ENCODE assay signal across 13 cellular contexts in the genomic region with DNA sequence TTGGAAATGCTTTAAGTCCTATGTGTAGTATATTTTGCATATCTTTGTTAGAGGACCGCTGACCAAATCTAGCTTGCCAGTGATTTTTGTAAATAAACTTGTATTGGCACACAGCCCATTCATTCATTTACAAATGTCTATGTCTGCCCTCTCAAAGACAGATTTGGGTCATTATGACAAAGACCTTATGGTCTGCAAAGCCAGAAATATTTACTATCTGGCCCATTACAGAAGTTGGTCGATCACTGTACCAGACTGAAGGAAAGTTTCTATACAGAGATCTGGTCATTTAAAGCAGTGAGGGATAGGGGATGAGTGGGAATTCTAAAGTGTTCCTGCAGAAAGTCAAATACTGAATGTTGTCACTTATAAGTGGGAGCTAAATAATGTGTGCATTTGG.
DNase-seq lines count a peak whose midpoint lies in the region; ATAC-seq and TF ChIP-seq lines count a peak whose summit lies in the region.
"Had no signal": no experiment of that assay in that cellular context is flagged by ENCODE, and none has a peak within 500 bp of the region (broad histone marks: within the 10 kb centered on the region; RNA-seq: fewer than 3 reads in every experiment).

No MANE protein-coding gene starts in this region.

- H3K9ac ChIP-seq in BLaER1 treated with 17β-estradiol and CSF1 and Interleukin-3, amounts not matched to agents 10 nM and 100 nM: no peak overlapping the region
- H3K9ac ChIP-seq in IMR-90 (ENCODE audit: low read depth, low read length) (no peak overlapping the region), mesenchymal stem cell (ENCODE audit: low read length) (no peak overlapping the region)

- no peaks in the 10 kb centered on the region for H3K79me1 ChIP-seq in IMR-90 (ENCODE audit: low read depth in 1 of 2, low read length in 2 of 2)
- no peaks in the 10 kb centered on the region for H3K79me1 ChIP-seq in mesenchymal stem cell (replicated peaks; ENCODE audit: low read length, poor library complexity, severe bottlenecking)

- H2BK5ac ChIP-seq in IMR-90 (ENCODE audit: low read depth, low read length, poor library complexity, severe bottlenecking) (no peak overlapping the region), mesenchymal stem cell (ENCODE audit: low read depth, low read length, poor library complexity, severe bottlenecking) (no peak overlapping the region)

- H3K18ac ChIP-seq in IMR-90 (ENCODE audit: low read depth, low read length) (no peak overlapping the region), mesenchymal stem cell (ENCODE audit: low read depth in 1 of 2, low read length in 2 of 2) (no peak overlapping the region)

- no CpG with 5 or more reads among the region's 2 CpGs for WGBS in IMR-90 (ENCODE audit: extremely low coverage in 2 of 2, insufficient read length in 1 of 2), 2 experiments
- 70% methylated on average over 2 of the region's 2 CpGs for WGBS in mesenchymal stem cell
- 46 to 58% (median 56%) methylated on average over 2 of the region's 2 CpGs for WGBS in psoas muscle, 3 donors
- 16 to 30% (median 25%) methylated on average over 2 of the region's 2 CpGs for WGBS in adrenal gland, 4 donors

- 0 out of 22 replicates have a peak overlapping the region, but pooled peaks of 1 of the 11 experiments have one; percentile 14 for H3K27ac ChIP-seq in BLaER1 treated with 17β-estradiol and CSF1 and Interleukin-3, amounts not matched to agents 10 nM and 100 nM
- no peak overlapping the region for H3K27ac ChIP-seq in IMR-90 (ENCODE audit: insufficient read depth, low read length)
- no peak overlapping the region for H3K27ac ChIP-seq in mesenchymal stem cell (ENCODE audit: low read length, poor library complexity, severe bottlenecking)
- no peak overlapping the region for H3K27ac ChIP-seq in psoas muscle
- no peak overlapping the region for H3K27ac ChIP-seq in adrenal gland

- peak overlapping the region in 9 of 11 experiments; percentile 16 to 65 (median 49); a peak in 16 of 22 replicates for H3K4me2 ChIP-seq in BLaER1 treated with 17β-estradiol and CSF1 and Interleukin-3, amounts not matched to agents 10 nM and 100 nM
- H3K4me2 ChIP-seq in IMR-90 (ENCODE audit: low read depth, low read length): no peak overlapping the region
- no peak overlapping the region for H3K4me2 ChIP-seq in mesenchymal stem cell (ENCODE audit: low read length, poor library complexity, severe bottlenecking)

- H2AFZ ChIP-seq in IMR-90 (replicated peaks; ENCODE audit: low read length, poor library complexity) (no peak overlapping the region), mesenchymal stem cell (ENCODE audit: low read depth, low read length) (no peak overlapping the region)

- H3K4me1 ChIP-seq in BLaER1 treated with 17β-estradiol and CSF1 and Interleukin-3, amounts not matched to agents 10 nM and 100 nM: peaks cover 0 to 26% (median 20%) of the 10 kb centered on the region in 10 experiments; a peak in 16 of 20 replicates
- H3K4me1 ChIP-seq in IMR-90 (ENCODE audit: control insufficient read depth, insufficient read depth, low read length) (peaks cover 5% of the 10 kb centered on the region; the same call in 1 of the 2 replicates), mesenchymal stem cell (ENCODE audit: control insufficient read depth, insufficient read depth, low read depth, low read length) (peaks cover 4% of the 10 kb centered on the region), psoas muscle (peaks cover 6% of the 10 kb centered on the region), adrenal gland (replicated peaks in 1 of 2) (peaks cover 13 to 19% of the 10 kb centered on the region in 2 donors)

- no peaks in the 10 kb centered on the region for H3K9me3 ChIP-seq in BLaER1 treated with 17β-estradiol and CSF1 and Interleukin-3, amounts not matched to agents 10 nM and 100 nM (replicated peaks in 1 of 11)
- H3K9me3 ChIP-seq in IMR-90 (ENCODE audit: control insufficient read depth, insufficient read depth, low read length) (no peaks in the 10 kb centered on the region), mesenchymal stem cell (ENCODE audit: control insufficient read depth, low read length) (no peaks in the 10 kb centered on the region), psoas muscle (no peaks in the 10 kb centered on the region), adrenal gland (replicated peaks in 1 of 3) (no peaks in the 10 kb centered on the region)
- H3K9me3 ChIP-seq: BE2C had no signal

- no peak for TF ChIP-seq RAD21 in IMR-90 (IDR thresholded peaks at IDR 0.05; ENCODE audit: low read length)

- no peak overlapping the region for H3K56ac ChIP-seq in IMR-90 (ENCODE audit: extremely low read depth, insufficient read depth, low read length)

- POLR2A ChIA-PET in IMR-90 (lab: Charles Lee; ENCODE audit: unreplicated experiment): no interaction called here

- no peak overlapping the region for H2BK20ac ChIP-seq in IMR-90 (ENCODE audit: low read depth, low read length)

- peak; percentile 1 for DNase-seq in IMR-90
- peak; percentile 17 for DNase-seq in astrocyte of the spinal cord (ENCODE audit: low read depth, low spot score)
- DNase-seq in mesenchymal stem cell: peak; percentile 12
- DNase-seq in psoas muscle: no peak
- no peak for DNase-seq in NCI-H2227 treated with DMSO at 0.1 percent for 48 hours (lab: John Stamatoyannopoulos, UW)
- DNase-seq in adrenal gland: no peak
- DNase-seq: BE2C, H7, Karpas-422, NCI-H2081, NCI-H226, NCI-H526 had no signal

- ATAC-seq in IMR-90 (ENCODE audit: low read depth) (no peak), psoas muscle (no peak)

- H3K9me1 ChIP-seq in IMR-90 (ENCODE audit: insufficient read depth, low read length): no peaks in the 10 kb centered on the region; the same call in 1 of the 2 replicates

- in situ Hi-C loops in IMR-90 (cut with MboI; ENCODE audit: low sequenced_read_pairs) (no loop called here), astrocyte of the spinal cord (cut with HindIII; ENCODE audit: low sequenced_read_pairs) (no loop called here)

- H2BK15ac ChIP-seq in IMR-90 (ENCODE audit: low read depth, low read length) (no peak overlapping the region), mesenchymal stem cell (ENCODE audit: low read depth, poor library complexity, severe bottlenecking) (no peak overlapping the region)

- no peak overlapping the region for H3K4me3 ChIP-seq in BLaER1 treated with 17β-estradiol and CSF1 and Interleukin-3, amounts not matched to agents 10 nM and 100 nM
- no peak overlapping the region for H3K4me3 ChIP-seq in IMR-90 (ENCODE audit: insufficient read depth, low read depth, low read length)
- H3K4me3 ChIP-seq in astrocyte of the spinal cord (ENCODE audit: low read depth, low read length): no peak overlapping the region
- H3K4me3 ChIP-seq in mesenchymal stem cell (ENCODE audit: insufficient read depth in 1 of 2, low read depth in 1 of 2, low read length in 2 of 2): no peak overlapping the region
- H3K4me3 ChIP-seq in psoas muscle: no peak overlapping the region
- H3K4me3 ChIP-seq in adrenal gland: no peak overlapping the region

- H3K14ac ChIP-seq in IMR-90 (replicated peaks; ENCODE audit: low read depth, low read length) (no peak overlapping the region), mesenchymal stem cell (ENCODE audit: low read length in 2 of 2) (no peak overlapping the region)

- no peak overlapping the region for H4K5ac ChIP-seq in IMR-90 (ENCODE audit: low read depth, low read length)

- CTCF ChIA-PET in IMR-90 (lab: Yijun Ruan, JAX): no interaction called here

- H3K4ac ChIP-seq in IMR-90 (ENCODE audit: low read depth, low read length): no peak overlapping the region
- no peak overlapping the region for H3K4ac ChIP-seq in mesenchymal stem cell (ENCODE audit: low read depth in 1 of 2, low read length in 2 of 2)

- BruUV-seq in IMR-90 (replicated peaks; lab: Mats Ljungman, UMichigan): no TSS peak

- H4K20me1 ChIP-seq in BLaER1 treated with 17β-estradiol and CSF1 and Interleukin-3, amounts not matched to agents 10 nM and 100 nM: no peaks in the 10 kb centered on the region
- H4K20me1 ChIP-seq in IMR-90 (ENCODE audit: insufficient read depth, low read length): peaks cover 4% of the 10 kb centered on the region; the same call in 1 of the 2 replicates

- no peak overlapping the region for H4K8ac ChIP-seq in IMR-90 (ENCODE audit: low read depth in 2 of 2, low read length in 2 of 2)
- H4K8ac ChIP-seq in mesenchymal stem cell (ENCODE audit: low read length): no peak overlapping the region

- H2BK12ac ChIP-seq in mesenchymal stem cell (ENCODE audit: low read length in 2 of 2): no peak overlapping the region

- H3K23ac ChIP-seq in IMR-90 (ENCODE audit: low read depth, low read length) (no peak overlapping the region), mesenchymal stem cell (ENCODE audit: low read length in 2 of 2) (no peak overlapping the region)

- TF ChIP-seq CTCF in IMR-90 (conservative IDR thresholded peaks at IDR 0.05; ENCODE audit: low read depth, low read length): no peak
- no peak for TF ChIP-seq CTCF in astrocyte of the spinal cord (IDR thresholded peaks at IDR 0.05; ENCODE audit: low read depth, low read length)
- no peak for TF ChIP-seq CTCF in psoas muscle (IDR thresholded peaks at IDR 0.05)
- TF ChIP-seq CTCF in adrenal gland (IDR thresholded peaks at IDR 0.05): no peak

- dilution Hi-C loops in IMR-90 (cut with HindIII; ENCODE audit: low sequenced_read_pairs, unreplicated experiment): no loop called here

- intact Hi-C loops in IMR-90 (cut with micrococcal nuclease): no loop called here
- intact Hi-C loops in psoas muscle (cut with DNase I): loop anchor here in 1 of 2 donors (5.0 kb wide), 1 partner anchor 187 kb away; no protein-coding TSS in a partner anchor
- intact Hi-C loops in adrenal gland (cut with DNase I): no loop called here

- H2BK120ac ChIP-seq in IMR-90 (ENCODE audit: low read depth, low read length): no peak overlapping the region
- no peak overlapping the region for H2BK120ac ChIP-seq in mesenchymal stem cell (ENCODE audit: low read depth, low read length)

- TF ChIP-seq POLR2A in IMR-90 (IDR thresholded peaks at IDR 0.05; ENCODE audit: low read depth, low read length): no peak
- TF ChIP-seq POLR2A in adrenal gland (IDR thresholded peaks at IDR 0.05): no peak

- H2AK5ac ChIP-seq in IMR-90 (ENCODE audit: low read depth, low read length) (no peak overlapping the region), mesenchymal stem cell (ENCODE audit: low read length, severe bottlenecking) (no peak overlapping the region)

- peaks cover 0 to 15% (median 0%) of the 10 kb centered on the region in 11 experiments; a peak in 3 of 22 replicates for H3K36me3 ChIP-seq in BLaER1 treated with 17β-estradiol and CSF1 and Interleukin-3, amounts not matched to agents 10 nM and 100 nM
- no peaks in the 10 kb centered on the region for H3K36me3 ChIP-seq in IMR-90 (ENCODE audit: control insufficient read depth, insufficient read depth, low read length)
- no peaks in the 10 kb centered on the region for H3K36me3 ChIP-seq in mesenchymal stem cell (ENCODE audit: control insufficient read depth in 1 of 2, insufficient read depth in 2 of 2, low read depth in 1 of 2, low read length in 2 of 2)
- no peaks in the 10 kb centered on the region for H3K36me3 ChIP-seq in psoas muscle (ENCODE audit: insufficient read depth in 1 of 2, low read depth in 1 of 2)
- H3K36me3 ChIP-seq in adrenal gland (replicated peaks in 1 of 2): no peaks in the 10 kb centered on the region
- H3K36me3 ChIP-seq: BE2C had no signal

- no peaks in the 10 kb centered on the region for H3K27me3 ChIP-seq in BLaER1 treated with 17β-estradiol and CSF1 and Interleukin-3, amounts not matched to agents 10 nM and 100 nM
- H3K27me3 ChIP-seq in IMR-90 (ENCODE audit: control insufficient read depth, insufficient read depth, low read length): no peaks in the 10 kb centered on the region
- no peaks in the 10 kb centered on the region for H3K27me3 ChIP-seq in mesenchymal stem cell (ENCODE audit: control insufficient read depth in 1 of 2, insufficient read depth in 1 of 2, low read length in 2 of 2)
- no peaks in the 10 kb centered on the region for H3K27me3 ChIP-seq in psoas muscle (ENCODE audit: insufficient read depth in 3 of 3, low read length in 2 of 3)
- no peaks in the 10 kb centered on the region for H3K27me3 ChIP-seq in adrenal gland
- H3K27me3 ChIP-seq: BE2C had no signal

- H4K91ac ChIP-seq in IMR-90 (ENCODE audit: insufficient read depth, low read depth, low read length) (no peak overlapping the region), mesenchymal stem cell (ENCODE audit: low read length) (no peak overlapping the region)

- H2AK9ac ChIP-seq in IMR-90 (replicated peaks; ENCODE audit: low read depth, low read length, poor library complexity): no peak overlapping the region

Comparison
In these comparisons a context has a peak if more than half of its experiments do, and no peak if none do; other contexts are left out.
1. H3K4me2 ChIP-seq: peak in BLaER1 treated with 17β-estradiol and CSF1 and Interleukin-3, amounts not matched to agents 10 nM and 100 nM (9 of 11); none in IMR-90 (single experiment) and mesenchymal stem cell (single experiment).
2. DNase-seq: peak in IMR-90 (single experiment), astrocyte of the spinal cord (single experiment) and mesenchymal stem cell (single experiment); none in psoas muscle (0 of 2), NCI-H2227 treated with DMSO at 0.1 percent for 48 hours (single experiment) and adrenal gland (0 of 7).